Comparison of ENCODE assay signal across 9 cellular contexts in the genomic region with DNA sequence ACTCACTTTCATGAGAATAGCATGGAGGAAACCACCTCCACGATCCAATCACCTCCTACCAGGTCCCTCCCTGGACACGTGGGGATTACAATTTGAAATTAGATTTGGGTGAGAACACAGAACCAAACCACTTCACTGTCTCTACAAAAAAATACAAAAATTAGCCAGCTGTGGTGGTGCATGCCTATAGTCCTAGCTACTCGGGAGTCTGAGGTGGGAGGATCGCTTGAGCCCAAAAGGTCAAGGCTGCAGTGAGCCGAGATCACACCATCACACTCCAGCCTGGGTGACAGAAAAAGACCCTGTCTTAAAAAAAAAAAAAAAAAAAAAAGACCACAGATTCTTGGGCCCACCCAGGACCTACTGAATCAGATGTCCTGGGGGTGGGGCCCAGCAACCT.
"Had no signal": no experiment of that assay in that cellular context is flagged by ENCODE, and none has a peak within 500 bp of the region (broad histone marks: within the 10 kb centered on the region; RNA-seq: fewer than 3 reads in every experiment).

No MANE protein-coding gene starts in this region.

- H3K27ac ChIP-seq: GM23248 had no signal

- H3K4me1 Mint-ChIP-seq: GM23338, H9 had no signal

- DNase-seq: GM23248, GOT3, H7, H9, HCEC 1CT, HFFc6 had no signal

- H3K27ac Mint-ChIP-seq: GM23338, H9, HFFc6 had no signal

- H3K9me3 ChIP-seq: HAP-1 had no signal

- H3K4me3 ChIP-seq: GM23248, GM23338, HAP-1 had no signal

- H3K4me1 ChIP-seq: HAP-1 had no signal

- H3K4me3 Mint-ChIP-seq: GM23338, H9, HFFc6 had no signal

- H3K9me3 Mint-ChIP-seq: GM23338, H9, HFFc6 had no signal

- ATAC-seq: GM23338, HCT116 had no signal
